Comparison of ENCODE assay signal across 16 cellular contexts in the genomic region with DNA sequence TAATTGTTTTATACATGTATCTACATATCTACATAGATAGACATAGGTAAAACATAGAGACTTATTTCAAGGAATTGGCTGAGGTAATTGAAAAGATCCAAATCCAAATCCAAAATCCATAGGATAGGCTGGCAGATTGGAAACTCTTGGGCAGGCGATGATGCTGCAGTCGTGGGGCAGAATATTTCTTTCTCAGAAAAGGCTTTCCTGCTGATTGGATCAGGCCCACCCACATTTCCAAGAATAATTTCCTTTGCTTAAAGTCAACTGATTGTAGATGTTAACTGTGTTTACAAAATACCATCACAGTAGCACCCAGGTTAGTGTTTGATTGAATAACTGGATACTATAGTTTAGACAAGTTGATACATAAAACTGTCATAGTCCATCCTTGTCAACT.
"Had no signal": no experiment of that assay in that cellular context is flagged by ENCODE, and none has a peak within 500 bp of the region (broad histone marks: within the 10 kb centered on the region; RNA-seq: fewer than 3 reads in every experiment).

No MANE protein-coding gene starts in this region.

- DNase-seq: activated CD4-positive, alpha-beta T cell treated with anti-CD3 and anti-CD28 coated beads for 1 hour; activated naive CD4-positive, alpha-beta T cell; activated T-cell treated with anti-CD3 and anti-CD28 coated beads, Interleukin-2, amount 50 U/mL, for 48 hours; anterior cingulate cortex; cerebellar nuclear complex; effector memory CD8-positive, alpha-beta T cell; kidney glomerular epithelial cell; midbrain; nucleus accumbens; right cardiac atrium; substantia nigra; transverse colon had no signal

- H3K27me3 Mint-ChIP-seq: dendritic cell treated with granulocyte-macrophage colony-stimulating factor and Interleukin-4, amounts not matched to agents 40 ng/mL and 50 ng/mL, for 4 days; effector memory CD8-positive, alpha-beta T cell; progenitor cell of endocrine pancreas had no signal

- ATAC-seq: right cardiac atrium; SK-N-SH treated with all-trans-retinoic acid at 6 μM for 48 hours; stimulated activated effector memory CD8-positive, alpha-beta T cell treated with anti-CD3 and anti-CD28 coated beads, Interleukin-12 subunit alpha, Interleukin-12 subunit beta, amount 100 ng/mL, for 72 hours had no signal

- H3K9me3 Mint-ChIP-seq: dendritic cell treated with granulocyte-macrophage colony-stimulating factor and Interleukin-4, amounts not matched to agents 40 ng/mL and 50 ng/mL, for 4 days; stimulated activated effector memory CD8-positive, alpha-beta T cell treated with anti-CD3 and anti-CD28 coated beads, Interleukin-12 subunit alpha, Interleukin-12 subunit beta, amount 100 ng/mL, for 72 hours had no signal

- H3K27ac Mint-ChIP-seq: progenitor cell of endocrine pancreas had no signal
